In genomic region chr19:48362716-48363499, GRCh38 we compare ENCODE assay signal across 9 cellular contexts. TPM values are rescaled to one million over a fixed set of nuclear protein-coding genes. Genes with fewer than 3 reads are reported as not detected.
A peak's percentile ranks its signal among the peaks of the same experiment; 100 is the strongest.
DNase-seq lines count a peak whose midpoint lies in the region; ATAC-seq and TF ChIP-seq lines count a peak whose summit lies in the region.
"Had no signal": no experiment of that assay in that cellular context is flagged by ENCODE, and none has a peak within 500 bp of the region (broad histone marks: within the 10 kb centered on the region; RNA-seq: fewer than 3 reads in every experiment).

No MANE protein-coding gene starts in this region.

- peaks cover 9% of the 10 kb centered on the region for H3K36me3 Mint-ChIP-seq in activated CD4-positive, alpha-beta T cell treated with anti-CD3 and anti-CD28 coated beads, Interleukin-2, amount 10 ng/mL, durations not matched to agents 7 days and 5 days (ENCODE audit: low read depth)

- POLR2A ChIA-PET in activated CD4-positive, alpha-beta T cell treated with anti-CD3 and anti-CD28 coated beads, Interleukin-2, amount 10 ng/mL, durations not matched to agents 7 days and 5 days (lab: Charles Lee): interaction anchor here (1.2 kb wide), 2 partner anchors 29 to 41 kb away, joined by 4 to 5 read pairs; a partner anchor contains a TSS

- H3K27me3 Mint-ChIP-seq in activated CD4-positive, alpha-beta T cell treated with anti-CD3 and anti-CD28 coated beads, Interleukin-2, amount 10 ng/mL, durations not matched to agents 7 days and 5 days: no peaks in the 10 kb centered on the region

- no peak for TF ChIP-seq CTCF in coronary artery (IDR thresholded peaks at IDR 0.05)

- peaks cover 20% of the 10 kb centered on the region for H3K4me1 Mint-ChIP-seq in activated CD4-positive, alpha-beta T cell treated with anti-CD3 and anti-CD28 coated beads, Interleukin-2, amount 10 ng/mL, durations not matched to agents 7 days and 5 days

- no peaks in the 10 kb centered on the region for H3K9me3 Mint-ChIP-seq in activated CD4-positive, alpha-beta T cell treated with anti-CD3 and anti-CD28 coated beads, Interleukin-2, amount 10 ng/mL, durations not matched to agents 7 days and 5 days

- CTCF ChIA-PET in activated CD4-positive, alpha-beta T cell treated with anti-CD3 and anti-CD28 coated beads, Interleukin-2, amount 10 ng/mL, durations not matched to agents 7 days and 5 days (lab: Charles Lee): interaction anchor here (0.6 to 1.8 kb wide), 12 partner anchors 9 to 143 kb away, joined by 3 to 13 read pairs (median 4); partner anchors contain the start of gene KDELR1

- no peaks in the 10 kb centered on the region for H3K27me3 ChIP-seq in layer of hippocampus (ENCODE audit: control insufficient read depth, insufficient read depth, low read length)

- H3K4me3 ChIP-seq in coronary artery: peak overlapping the region; percentile 69

- peak overlapping the region; percentile 92 for H3K27ac Mint-ChIP-seq in activated CD4-positive, alpha-beta T cell treated with anti-CD3 and anti-CD28 coated beads, Interleukin-2, amount 10 ng/mL, durations not matched to agents 7 days and 5 days

- DNase-seq in Ammon's horn (ENCODE audit: low spot score): peak; percentile 98
- peak; percentile 87 for DNase-seq in GM19238 (ENCODE audit: insufficient read length, low spot score)
- DNase-seq in NCI-H524 treated with DMSO at 0.1 percent for 48 hours (lab: John Stamatoyannopoulos, UW): peak; percentile 84
- peak; percentile 93 for DNase-seq in activated CD4-positive, alpha-beta T cell treated with anti-CD3 and anti-CD28 coated beads, Interleukin-2, amount 10 ng/mL, durations not matched to agents 7 days and 5 days
- peak; percentile 94 for DNase-seq in coronary artery (ENCODE audit: low spot score)
- peak; percentile 69 to 89 (median 76) for DNase-seq in stimulated activated CD4-positive, alpha-beta T cell treated with anti-CD3 and anti-CD28 coated beads, Interleukin-1b, Interleukin-23, amount 100 ng/mL, for 24 hours (ENCODE audit: low read depth in 4 of 4, low spot score in 1 of 4)

- H3K27ac ChIP-seq in coronary artery (peak overlapping the region; percentile 89), layer of hippocampus (ENCODE audit: low read depth, low read length) (peak overlapping the region; percentile 99)

- peak; percentile 31 for ATAC-seq in HG03457 (IDR thresholded peaks at IDR 0.05; ENCODE audit: unreplicated experiment)

- peak overlapping the region; percentile 79 for H3K4me3 Mint-ChIP-seq in activated CD4-positive, alpha-beta T cell treated with anti-CD3 and anti-CD28 coated beads, Interleukin-2, amount 10 ng/mL, durations not matched to agents 7 days and 5 days

RNA-seq across cellular contexts. Expression of gene TMEM143, which starts 0.8 kb away (rescaled TPM):
- 10 to 100 TPM; 19.0 to 21.7 TPM for total RNA-seq in activated CD4-positive, alpha-beta T cell treated with anti-CD3 and anti-CD28 coated beads, Interleukin-2, amount 10 ng/mL, durations not matched to agents 7 days and 5 days

RNA-seq across cellular contexts. Expression of gene SYNGR4, which starts 1.3 kb away (rescaled TPM):
- not detected for total RNA-seq in activated CD4-positive, alpha-beta T cell treated with anti-CD3 and anti-CD28 coated beads, Interleukin-2, amount 10 ng/mL, durations not matched to agents 7 days and 5 days
- total RNA-seq: T-helper 1 cell treated with Interleukin-12 subunit alpha and Interleukin-12 subunit beta and Interleukin-4 antibody, amounts not matched to agents 30 ng/mL and 1 ng/mL, for 36 hours had no signal

RNA-seq across cellular contexts. Expression of gene KDELR1, which starts 28.4 kb away (rescaled TPM):
- 10 to 100 TPM; 69.6 to 81.6 TPM for total RNA-seq in activated CD4-positive, alpha-beta T cell treated with anti-CD3 and anti-CD28 coated beads, Interleukin-2, amount 10 ng/mL, durations not matched to agents 7 days and 5 days

RNA-seq across cellular contexts. Expression of gene GRIN2D, which starts 30.6 kb away (rescaled TPM):
- total RNA-seq in activated CD4-positive, alpha-beta T cell treated with anti-CD3 and anti-CD28 coated beads, Interleukin-2, amount 10 ng/mL, durations not matched to agents 7 days and 5 days: under 1 TPM; 0.04 to 0.20 TPM

RNA-seq across cellular contexts. Expression of gene EMP3, which starts 37.6 kb away (rescaled TPM):
- 100 to 1,000 TPM; 444 to 544 TPM for total RNA-seq in activated CD4-positive, alpha-beta T cell treated with anti-CD3 and anti-CD28 coated beads, Interleukin-2, amount 10 ng/mL, durations not matched to agents 7 days and 5 days

Comparison
In these comparisons a context has a peak if more than half of its experiments do, and no peak if none do; other contexts are left out.
1. Peak in every context shown above with its lines: DNase-seq, ATAC-seq, H3K4me3 ChIP-seq and H3K27ac ChIP-seq.